8 cellular contexts compared by ENCODE assay signal in the genomic region with DNA sequence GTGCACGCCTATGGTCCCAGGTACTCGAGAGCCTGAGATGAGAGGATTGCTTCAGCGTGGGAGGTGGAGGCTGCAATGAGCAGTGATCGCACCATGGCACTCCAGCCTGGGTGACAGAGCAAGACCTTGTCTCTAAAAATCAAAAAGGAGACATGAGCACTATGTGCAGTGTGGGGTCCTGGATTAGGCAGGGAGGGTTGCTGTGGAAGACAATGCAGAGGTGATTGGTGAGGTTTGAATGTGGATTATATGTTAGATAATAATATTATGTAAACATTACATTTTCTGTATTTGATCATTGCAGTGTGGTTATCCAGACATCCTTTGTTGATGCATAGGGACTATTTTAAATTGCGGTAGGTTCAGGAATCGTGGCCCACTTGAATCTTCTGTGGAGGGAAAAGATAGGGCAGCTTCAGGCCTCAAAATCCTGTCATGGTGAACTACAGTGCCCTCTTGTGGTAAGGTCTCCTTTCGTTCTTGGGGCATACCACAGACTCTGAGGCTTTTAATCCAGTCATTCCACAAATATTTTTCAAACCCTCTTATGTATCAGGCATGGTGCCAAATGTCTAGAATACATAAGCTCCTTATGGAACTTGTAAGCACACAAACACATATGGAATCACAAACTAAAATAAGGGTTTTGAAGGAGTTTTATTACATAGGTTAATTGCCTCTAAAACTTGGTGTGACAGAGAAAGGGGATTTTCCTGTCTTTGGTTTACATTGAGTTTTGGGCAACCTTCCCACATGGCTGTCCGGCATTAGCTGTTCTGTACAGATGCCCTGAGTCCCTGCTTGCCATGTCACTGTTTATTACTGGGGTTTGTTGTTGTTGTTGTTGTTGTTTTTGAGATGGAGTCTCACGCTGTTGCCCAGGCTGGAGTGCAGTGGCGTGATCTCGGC. TPM values are rescaled to one million over a fixed set of nuclear protein-coding genes. Genes with fewer than 3 reads are reported as not detected.
DNase-seq lines count a peak whose midpoint lies in the region; ATAC-seq and TF ChIP-seq lines count a peak whose summit lies in the region.

No MANE protein-coding gene starts in this region.

- no peaks in the 10 kb centered on the region for H3K79me2 ChIP-seq in PC-3 (ENCODE audit: low read length)
- H3K79me2 ChIP-seq in trophoblast cell (ENCODE audit: control insufficient read depth, insufficient read depth, low read length, poor library complexity): no peaks in the 10 kb centered on the region

- H3K4me2 ChIP-seq in PC-3 (ENCODE audit: low read length) (peak overlapping the region; percentile 14), trophoblast cell (ENCODE audit: low read length) (no peak overlapping the region)

- no peak overlapping the region for H4K12ac ChIP-seq in trophoblast cell (ENCODE audit: low read depth, low read length)

- H3K27ac Mint-ChIP-seq in CD4-positive, CD25-positive, alpha-beta regulatory T cell: peak overlapping the region in 1 of 3 donors; percentile 83
- H3K27ac Mint-ChIP-seq in activated T-helper 17 cell treated with anti-CD3 and anti-CD28 coated beads, Interleukin-2, amount 50 U/mL, for 72 hours: no peak overlapping the region

- H3K27me3 ChIP-seq in CD4-positive, CD25-positive, alpha-beta regulatory T cell (ENCODE audit: control insufficient read depth, insufficient read depth, low read length): no peaks in the 10 kb centered on the region
- H3K27me3 ChIP-seq in PC-3 (ENCODE audit: low read length) (no peaks in the 10 kb centered on the region), trophoblast cell (ENCODE audit: insufficient read depth, low read length) (no peaks in the 10 kb centered on the region)

- H4K8ac ChIP-seq in trophoblast cell (ENCODE audit: low read depth, low read length): no peak overlapping the region

- H2BK5ac ChIP-seq in trophoblast cell (ENCODE audit: low read depth, low read length, poor library complexity): no peak overlapping the region

- H2AK5ac ChIP-seq in trophoblast cell (ENCODE audit: low read length): no peak overlapping the region

- H3K27ac ChIP-seq in CD4-positive, CD25-positive, alpha-beta regulatory T cell (ENCODE audit: insufficient read depth, low read length, poor library complexity, severe bottlenecking): no peak overlapping the region
- 0 out of 2 replicates have a peak overlapping the region, but pooled peaks have one; percentile 16 for H3K27ac ChIP-seq in PC-3 (ENCODE audit: low read length)
- no peak overlapping the region for H3K27ac ChIP-seq in trophoblast cell (ENCODE audit: low read depth, low read length)

- peak; percentile 90 for TF ChIP-seq RAD21 in Ishikawa (IDR thresholded peaks at IDR 0.05; ENCODE audit: low read depth)

- no peaks in the 10 kb centered on the region for H3K9me3 ChIP-seq in CD4-positive, CD25-positive, alpha-beta regulatory T cell (ENCODE audit: control insufficient read depth in 2 of 2, low read length in 2 of 2)
- H3K9me3 ChIP-seq in PC-3 (ENCODE audit: low read length) (no peaks in the 10 kb centered on the region), trophoblast cell (ENCODE audit: insufficient read depth, low read depth, low read length) (no peaks in the 10 kb centered on the region)

- no peak overlapping the region for H3K4me3 Mint-ChIP-seq in CD4-positive, CD25-positive, alpha-beta regulatory T cell
- no peak overlapping the region for H3K4me3 Mint-ChIP-seq in activated T-helper 17 cell treated with anti-CD3 and anti-CD28 coated beads, Interleukin-2, amount 50 U/mL, for 72 hours

- no peak overlapping the region for H3K4me3 ChIP-seq in CD4-positive, CD25-positive, alpha-beta regulatory T cell (ENCODE audit: low read depth, low read length)
- H3K4me3 ChIP-seq in PC-3 (ENCODE audit: low read length) (no peak overlapping the region), trophoblast cell (ENCODE audit: low read depth, low read length) (no peak overlapping the region)

- TF ChIP-seq CTCF in PC-3 (conservative IDR thresholded peaks at IDR 0.05; ENCODE audit: low read depth, low read length): peak; percentile 93

- H3K9ac ChIP-seq in PC-3 (ENCODE audit: low read length) (no peak overlapping the region), trophoblast cell (ENCODE audit: low read length) (no peak overlapping the region)

- no peak overlapping the region for H3K18ac ChIP-seq in trophoblast cell (ENCODE audit: low read length)

- no peak overlapping the region for H2BK120ac ChIP-seq in trophoblast cell (ENCODE audit: insufficient read depth, low read length, poor library complexity)

- no peak overlapping the region for H4K91ac ChIP-seq in trophoblast cell (ENCODE audit: low read depth, low read length)

- no peaks in the 10 kb centered on the region for H4K20me1 ChIP-seq in PC-3 (ENCODE audit: low read length)

- BruUV-seq in PC-3 (replicated peaks; lab: Mats Ljungman, UMichigan): no TSS peak

- peaks cover 0 to 3% (median 0%) of the 10 kb centered on the region in 7 donors for H3K9me3 Mint-ChIP-seq in CD4-positive, CD25-positive, alpha-beta regulatory T cell
- H3K9me3 Mint-ChIP-seq in activated T-helper 17 cell treated with anti-CD3 and anti-CD28 coated beads, Interleukin-2, amount 50 U/mL, for 72 hours: no peaks in the 10 kb centered on the region

- no peak overlapping the region for H3K23ac ChIP-seq in trophoblast cell (ENCODE audit: low read length)

- DNase-seq in CD4-positive, CD25-positive, alpha-beta regulatory T cell: peak; percentile 32 to 73 (median 64)
- DNase-seq in GM19240 (ENCODE audit: insufficient read length, low spot score) (peak; percentile 43), PC-3 (peak; percentile 99), foreskin melanocyte (peak; percentile 90), trophoblast cell (peak; percentile 69 to 97)

- peaks cover 0 to 16% (median 10%) of the 10 kb centered on the region in 4 donors for H3K4me1 Mint-ChIP-seq in CD4-positive, CD25-positive, alpha-beta regulatory T cell
- no peaks in the 10 kb centered on the region for H3K4me1 Mint-ChIP-seq in activated T-helper 17 cell treated with anti-CD3 and anti-CD28 coated beads, Interleukin-2, amount 50 U/mL, for 72 hours

- no peak overlapping the region for H3K4ac ChIP-seq in trophoblast cell (ENCODE audit: low read depth, low read length)

- H3K27me3 Mint-ChIP-seq in CD4-positive, CD25-positive, alpha-beta regulatory T cell: no peaks in the 10 kb centered on the region
- no peaks in the 10 kb centered on the region for H3K27me3 Mint-ChIP-seq in activated T-helper 17 cell treated with anti-CD3 and anti-CD28 coated beads, Interleukin-2, amount 50 U/mL, for 72 hours

- CTCF ChIA-PET in PC-3 (lab: Charles Lee): interaction anchor here (0.5 to 1.4 kb wide), 14 partner anchors 9 to 612 kb away, joined by 3 to 21 read pairs (median 4); a partner anchor contains a TSS

- peaks cover 2% of the 10 kb centered on the region for H3K79me1 ChIP-seq in trophoblast cell (ENCODE audit: low read length)

- no peak overlapping the region for H3K14ac ChIP-seq in trophoblast cell (ENCODE audit: low read length)

- H2BK12ac ChIP-seq in trophoblast cell (ENCODE audit: low read length): no peak overlapping the region

- WGBS in trophoblast cell (ENCODE audit: extremely low coverage, insufficient coverage, insufficient read length): no CpG with 5 or more reads among the region's 11 CpGs

- H3K4me1 ChIP-seq in CD4-positive, CD25-positive, alpha-beta regulatory T cell (ENCODE audit: control insufficient read depth, insufficient read depth, low read length, poor library complexity, severe bottlenecking): no peaks in the 10 kb centered on the region
- H3K4me1 ChIP-seq in PC-3 (ENCODE audit: insufficient read depth, low read length): peaks cover 42% of the 10 kb centered on the region
- peaks cover 6 to 13% of the 10 kb centered on the region in 2 experiments for H3K4me1 ChIP-seq in trophoblast cell (ENCODE audit: control insufficient read depth in 1 of 2, insufficient read depth in 2 of 2, low read length in 2 of 2)

- no peaks in the 10 kb centered on the region for H3F3A ChIP-seq in PC-3 (ENCODE audit: low read length, unreplicated experiment)

- H3K36me3 Mint-ChIP-seq in CD4-positive, CD25-positive, alpha-beta regulatory T cell: peaks cover 48% of the 10 kb centered on the region
- peaks cover 51% of the 10 kb centered on the region for H3K36me3 Mint-ChIP-seq in activated T-helper 17 cell treated with anti-CD3 and anti-CD28 coated beads, Interleukin-2, amount 50 U/mL, for 72 hours (ENCODE audit: low read depth)

- POLR2A ChIA-PET in PC-3 (lab: Charles Lee; ENCODE audit: unreplicated experiment): interaction anchor here (0.5 kb wide), 1 partner anchor 1848 kb away, joined by 15 read pairs; no protein-coding TSS in a partner anchor

- peaks cover 38% of the 10 kb centered on the region for H3K36me3 ChIP-seq in CD4-positive, CD25-positive, alpha-beta regulatory T cell (ENCODE audit: control insufficient read depth, insufficient read depth, low read length)
- 0 out of 2 replicates have a peak, but pooled peaks cover 4% of the 10 kb centered on the region for H3K36me3 ChIP-seq in PC-3 (ENCODE audit: low read depth, low read length)
- no peaks in the 10 kb centered on the region for H3K36me3 ChIP-seq in trophoblast cell (ENCODE audit: control insufficient read depth in 1 of 2, insufficient read depth in 2 of 2, low read length in 2 of 2)

- H2AFZ ChIP-seq in PC-3 (ENCODE audit: low read length) (no peak overlapping the region), trophoblast cell (ENCODE audit: insufficient read depth, low read length, poor library complexity) (no peak overlapping the region)

- TF ChIP-seq EP300 in Ishikawa (IDR thresholded peaks at IDR 0.05; ENCODE audit: borderline replicate concordance): 0 out of 2 replicates have a peak, but pooled peaks have one; percentile 33

- intact Hi-C loops in PC-3 (cut with micrococcal nuclease): loop anchor here (1.0 to 10.0 kb wide), 8 partner anchors 37 to 533 kb away; a partner anchor contains a TSS

- H3K9me2 ChIP-seq in PC-3 (replicated peaks; ENCODE audit: low read length): no peaks in the 10 kb centered on the region

- ATAC-seq in CD4-positive, CD25-positive, alpha-beta regulatory T cell (ENCODE audit: low read depth in 2 of 2): peak in 1 of 2 donors; percentile 52
- ATAC-seq in PC-3 (peak; percentile 82), HG02759 (IDR thresholded peaks at IDR 0.05; ENCODE audit: unreplicated experiment) (no peak)
- peak; percentile 75 for ATAC-seq in activated T-helper 17 cell treated with anti-CD3 and anti-CD28 coated beads, Interleukin-2, amount 50 U/mL, for 72 hours (replicated peaks)

TF ChIP-seq in Ishikawa, 13 proteins besides CTCF, POLR2A, EP300 and RAD21 (continues in another document):
- peak; percentile 74 for TF ChIP-seq TEAD4 (IDR thresholded peaks at IDR 0.05)
- no peak for TF ChIP-seq ZBTB7A (IDR thresholded peaks at IDR 0.05; ENCODE audit: low read depth)
- TF ChIP-seq NFIC (IDR thresholded peaks at IDR 0.05): peak; percentile 77
- no peak for TF ChIP-seq CEBPB (IDR thresholded peaks at IDR 0.05)

RNA-seq across cellular contexts. Expression of a gene that starts 37.7 kb away (rescaled TPM):
- total RNA-seq in CD4-positive, CD25-positive, alpha-beta regulatory T cell: 30.3 TPM
- 10 to 100 TPM; 19.5 to 27.2 (median 24.6) TPM for polyA plus RNA-seq in CD4-positive, CD25-positive, alpha-beta regulatory T cell
- total RNA-seq in PC-3 (2014; rRNA removed): 33.7 and 42.8 TPM in 2 replicates
- total RNA-seq in activated T-helper 17 cell treated with anti-CD3 and anti-CD28 coated beads, Interleukin-2, amount 50 U/mL, for 72 hours: 10 to 100 TPM in 1 of 2 donors, 1 to 10 TPM in 1; 7.6 to 18.8 TPM
- 1.6 and 1.7 TPM in 2 replicates for polyA plus RNA-seq in trophoblast cell (2013)

Comparison
In these comparisons a context has a peak if more than half of its experiments do, and no peak if none do; other contexts are left out.
1. DNase-seq: peak in every context shown above with its lines; median percentile 99 in PC-3; 90 in foreskin melanocyte; 83 in trophoblast cell; 64 in CD4-positive, CD25-positive, alpha-beta regulatory T cell; 43 in GM19240.